In genomic region chr1:232630894-232631195, GRCh38 we compare ENCODE assay signal across 8 cellular contexts. TPM values are rescaled to one million over a fixed set of nuclear protein-coding genes. Genes with fewer than 3 reads are reported as not detected.
DNase-seq lines count a peak whose midpoint lies in the region; ATAC-seq and TF ChIP-seq lines count a peak whose summit lies in the region.

No MANE protein-coding gene starts in this region.

- no peaks in the 10 kb centered on the region for H3K9me2 ChIP-seq in GM23248 (ENCODE audit: insufficient read depth)

- TF ChIP-seq CTCF in fibroblast of the aortic adventitia (IDR thresholded peaks at IDR 0.05; ENCODE audit: insufficient read depth, low read length) (no peak), gastrocnemius medialis (IDR thresholded peaks at IDR 0.05 in 4 of 5, conservative IDR thresholded peaks at IDR 0.05 in 1 of 5) (no peak)

- CTCF ChIA-PET in T-cell (lab: Charles Lee): no interaction called here

- peak overlapping the region; percentile 87 for H2AFZ ChIP-seq in GM23248

- H3K36me3 Mint-ChIP-seq in T-cell: no peaks in the 10 kb centered on the region

- no peak for ATAC-seq in T-cell (replicated peaks in 1 of 4)
- no peak for ATAC-seq in gastrocnemius medialis

- peak overlapping the region; percentile 90 for H3K4me2 ChIP-seq in GM23248 (ENCODE audit: unreplicated experiment)

- DNase-seq in GM23248 (no peak), T-cell (no peak), fibroblast of the aortic adventitia (ENCODE audit: low read depth) (no peak), gastrocnemius medialis (no peak), G401 (ENCODE audit: low spot score) (no peak), NCI-H446 (lab: John Stamatoyannopoulos, UW) (no peak), NCI-H1092 (lab: John Stamatoyannopoulos, UW) (no peak), NCI-H82 (lab: John Stamatoyannopoulos, UW) (no peak)

- H3F3A ChIP-seq in GM23248 (ENCODE audit: insufficient read depth): peaks cover 21% of the 10 kb centered on the region; the same call in 1 of the 2 replicates

- in situ Hi-C loops in GM23248 (cut with MboI) (loop anchor here (10.0 kb wide), 2 partner anchors 324 to 604 kb away; partner anchors contain the start of gene NTPCR), gastrocnemius medialis (cut with MboI; ENCODE audit: low sequenced_read_pairs in 4 of 4) (loop anchor here (10.0 to 25.0 kb wide), 7 partner anchors 331 to 769 kb away; partner anchors contain the start of gene NTPCR (in 2 of the 4)), G401 (cut with HindIII; ENCODE audit: low sequenced_read_pairs) (no loop called here)

- peak overlapping the region; percentile 75 for H3K9ac ChIP-seq in GM23248

- POLR2A ChIA-PET in T-cell (lab: Charles Lee): interaction anchor here in 1 of 2 donors (0.7 kb wide), 1 partner anchor 12 kb away, joined by 3 read pairs; no protein-coding TSS in a partner anchor

- no peak overlapping the region for H3K27ac Mint-ChIP-seq in T-cell

- H3K36me3 ChIP-seq in GM23248 (ENCODE audit: low read depth) (no peaks in the 10 kb centered on the region), gastrocnemius medialis (no peaks in the 10 kb centered on the region)

- H3K9me3 ChIP-seq in GM23248 (ENCODE audit: low read depth): no peaks in the 10 kb centered on the region
- no peaks in the 10 kb centered on the region for H3K9me3 ChIP-seq in gastrocnemius medialis

- no peaks in the 10 kb centered on the region for H4K20me1 ChIP-seq in GM23248 (ENCODE audit: insufficient read depth)

- 11% methylated on average over 8 of the region's 8 CpGs for WGBS in GM23248 (ENCODE audit: low coverage in 1 of 2, low lambda C conversion rate in 2 of 2, missing lambda C conversion rate in 2 of 2), 2 experiments

- no peaks in the 10 kb centered on the region for H3K79me2 ChIP-seq in GM23248 (ENCODE audit: insufficient read depth)

- peaks cover 13% of the 10 kb centered on the region for H3K4me1 ChIP-seq in GM23248 (ENCODE audit: insufficient read depth)
- H3K4me1 ChIP-seq in gastrocnemius medialis: peaks cover 9 to 12% of the 10 kb centered on the region in 2 donors

- H3K27me3 ChIP-seq in GM23248 (replicated peaks; ENCODE audit: insufficient read depth): no peaks in the 10 kb centered on the region
- no peaks in the 10 kb centered on the region for H3K27me3 ChIP-seq in gastrocnemius medialis

- H3K27ac ChIP-seq in GM23248 (no peak overlapping the region), gastrocnemius medialis (peak overlapping the region; percentile 82 to 93 (median 92))

- H3K4me3 ChIP-seq in GM23248 (peak overlapping the region; percentile 86), fibroblast of the aortic adventitia (ENCODE audit: low read depth, low read length) (peak overlapping the region; percentile 72), gastrocnemius medialis (peak overlapping the region; percentile 79 to 94 (median 88))

- H3K27me3 Mint-ChIP-seq in T-cell: peaks cover 27 to 29% of the 10 kb centered on the region in 2 donors

- peak overlapping the region; percentile 80 to 89 (median 87) for H3K4me3 Mint-ChIP-seq in T-cell

- intact Hi-C loops in gastrocnemius medialis (cut with DNase I; ENCODE audit: low total_unique reads): loop anchor here (2.0 to 5.0 kb wide), 8 partner anchors 79 to 611 kb away; partner anchors contain the start of genes MAP10 and NTPCR

- peaks cover 21 to 28% (median 28%) of the 10 kb centered on the region in 3 donors for H3K4me1 Mint-ChIP-seq in T-cell

- TF ChIP-seq POLR2A in gastrocnemius medialis (IDR thresholded peaks at IDR 0.05): no peak

- H3K9me3 Mint-ChIP-seq in T-cell: no peaks in the 10 kb centered on the region

RNA-seq across cellular contexts. Expression of gene SIPA1L2, which starts 0.9 kb away (rescaled TPM):
- 4.4 and 5.9 TPM in 2 replicates for total RNA-seq in GM23248 (2014; rRNA removed; shearing (Covaris generic))
- polyA plus RNA-seq in GM23248 (2016; fragmentation: Nextera tagmentation; extraction: Ambion mirVana): 0.82 and 1.1 TPM in 2 replicates
- total RNA-seq in T-cell (1 to 10 TPM in 4 of 5 donors, under 1 TPM in 1; 0.70 to 3.3 (median 1.2) TPM), fibroblast of the aortic adventitia (ENCODE audit: low replicate concordance) (6.8 and 16.4 TPM in 2 replicates), gastrocnemius medialis (10 to 100 TPM in 1 of 4 donors, 1 to 10 TPM in 3; 3.1 to 22.7 (median 3.9) TPM)
- not detected in 2 replicates for total RNA-seq in G401 (2014; rRNA removed; shearing (Covaris generic))
